ENCODE assay signal across 9 cellular contexts in the genomic region with DNA sequence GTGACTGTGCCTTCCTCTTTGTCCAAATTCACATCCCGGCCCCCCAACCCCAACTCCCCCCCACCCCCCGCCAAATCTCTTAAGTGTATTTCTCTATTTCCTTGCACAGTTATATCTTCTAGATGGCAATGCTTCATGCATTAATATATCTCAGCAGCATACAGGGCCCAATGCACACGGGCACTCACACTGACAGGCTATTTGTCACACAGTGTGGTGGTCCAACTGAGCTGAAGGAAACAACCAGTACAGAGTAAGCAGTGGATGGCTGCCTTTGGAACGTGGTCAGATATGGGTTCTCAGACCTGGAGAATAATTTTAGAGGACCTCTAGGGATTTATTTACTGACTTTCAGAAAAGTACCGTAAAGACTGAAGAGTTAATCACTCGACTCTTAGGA. TPM values are rescaled to one million over a fixed set of nuclear protein-coding genes. Genes with fewer than 3 reads are reported as not detected.
DNase-seq lines count a peak whose midpoint lies in the region; ATAC-seq and TF ChIP-seq lines count a peak whose summit lies in the region.
"Had no signal": no experiment of that assay in that cellular context is flagged by ENCODE, and none has a peak within 500 bp of the region (broad histone marks: within the 10 kb centered on the region; RNA-seq: fewer than 3 reads in every experiment).

No MANE protein-coding gene starts in this region.

- H3K9me3 Mint-ChIP-seq in MCF 10A (ENCODE audit: unreplicated experiment), result no peaks in the 10 kb centered on the region
- H3K9me3 Mint-ChIP-seq: activated naive CD4-positive, alpha-beta T cell treated with anti-CD3 and anti-CD28 coated beads, Interleukin-2, amount 50 U/mL, for 24 hours had no signal

- H3K36me3 Mint-ChIP-seq in MCF 10A (ENCODE audit: insufficient read depth, unreplicated experiment), result no peaks in the 10 kb centered on the region

- ATAC-seq in HG03025 (IDR thresholded peaks at IDR 0.05; ENCODE audit: low FRiP score, unreplicated experiment) (peak; percentile 4), left colon (no peak), HG02678 (IDR thresholded peaks at IDR 0.05; ENCODE audit: unreplicated experiment) (no peak)

- TF ChIP-seq CTCF in AG04450 (IDR thresholded peaks at IDR 0.05; ENCODE audit: low read depth, low read length), result no peak
- TF ChIP-seq CTCF in MCF 10A (IDR thresholded peaks at IDR 0.05; ENCODE audit: unreplicated experiment), result no peak

- no peaks in the 10 kb centered on the region for H3K27me3 ChIP-seq in AG04450 (ENCODE audit: control insufficient read depth, insufficient read depth, low read length)

- POLR2A ChIA-PET in AG04450 (lab: Yijun Ruan, JAX) (interaction anchor here (1.6 kb wide), 1 partner anchor 12 kb away, joined by 5 read pairs; no protein-coding TSS in a partner anchor), MCF 10A (lab: Yijun Ruan, JAX) (interaction anchor here (0.6 to 6.2 kb wide), 12 partner anchors 12 to 508 kb away, joined by 3 to 87 read pairs (median 4); a partner anchor contains a TSS)

- intact Hi-C loops in MCF 10A (cut with micrococcal nuclease), result no loop called here
- intact Hi-C loops in left colon (cut with DNase I, micrococcal nuclease), result no loop called here

- DNase-seq in AG04450 (ENCODE audit: low read depth, low spot score) (no peak), MCF 10A (ENCODE audit: unreplicated experiment) (no peak), lung microvascular endothelial cell (ENCODE audit: low read depth in 2 of 2) (peak; percentile 17 to 28), NCI-H446 (lab: John Stamatoyannopoulos, UW) (no peak), left colon (no peak), NOMO-1 treated with dmso at 0.1 percent for 144 hours (lab: John Stamatoyannopoulos, UW; ENCODE audit: unreplicated experiment) (no peak)

- CTCF ChIA-PET in AG04450 (lab: Charles Lee) (interaction anchor here (0.6 to 3.6 kb wide), 5 partner anchors 12 to 563 kb away, joined by 3 to 17 read pairs (median 3); a partner anchor contains a TSS), MCF 10A (lab: Yijun Ruan, JAX) (interaction anchor here (0.7 to 1.6 kb wide), 5 partner anchors 8 to 507 kb away, joined by 3 to 14 read pairs (median 4); no protein-coding TSS in a partner anchor)

- H3K4me1 Mint-ChIP-seq in MCF 10A (ENCODE audit: insufficient read depth, unreplicated experiment), result peaks cover 14% of the 10 kb centered on the region

- BruUV-seq in MCF 10A (replicated peaks; lab: Mats Ljungman, UMichigan), result no TSS peak

- peak overlapping the region; percentile 90 for H3K27ac Mint-ChIP-seq in MCF 10A (ENCODE audit: low read depth, unreplicated experiment)

- H3K9me3 ChIP-seq in AG04450 (ENCODE audit: control insufficient read depth, insufficient read depth, low read length), result no peaks in the 10 kb centered on the region

- H3K4me3 ChIP-seq in AG04450 (ENCODE audit: low read depth, low read length), result peak overlapping the region; percentile 88

- H3K4me3 Mint-ChIP-seq in MCF 10A (ENCODE audit: unreplicated experiment), result no peak overlapping the region
- H3K4me3 Mint-ChIP-seq: activated naive CD4-positive, alpha-beta T cell treated with anti-CD3 and anti-CD28 coated beads, Interleukin-2, amount 50 U/mL, for 24 hours had no signal

- H3K27ac ChIP-seq in AG04450 (ENCODE audit: low read depth, low read length), result peak overlapping the region; percentile 77

- H3K27me3 Mint-ChIP-seq in MCF 10A (ENCODE audit: insufficient read depth, unreplicated experiment), result no peaks in the 10 kb centered on the region
- H3K27me3 Mint-ChIP-seq: activated naive CD4-positive, alpha-beta T cell treated with anti-CD3 and anti-CD28 coated beads, Interleukin-2, amount 50 U/mL, for 24 hours had no signal

RNA-seq across cellular contexts. Expression of a gene that starts 0.7 kb away (rescaled TPM):
- polyA plus RNA-seq in AG04450 (2011; rRNA removed), result 26.8 and 35.2 TPM in 2 replicates
- 18.7 and 34.9 TPM in 2 replicates for polyA minus RNA-seq in AG04450 (2011; rRNA and poly(A)+ RNA removed)
- 31.4 and 39.5 TPM in 2 replicates for total RNA-seq in MCF 10A (2022)
- total RNA-seq in lung microvascular endothelial cell, result 26.8 and 32.7 TPM in 2 replicates
- total RNA-seq in left colon, result 10 to 100 TPM; 37.1 to 43.8 TPM

RNA-seq across cellular contexts. Expression of a gene that starts 34.5 kb away (rescaled TPM):
- not detected in 2 replicates for polyA plus RNA-seq in AG04450 (2011; rRNA removed)
- polyA minus RNA-seq in AG04450 (2011; rRNA and poly(A)+ RNA removed), result not detected in 2 replicates
- total RNA-seq in MCF 10A (2022) (not detected in 2 replicates), lung microvascular endothelial cell (not detected in 2 replicates), left colon (not detected)

Comparison
In these comparisons a context has a peak if more than half of its experiments do, and no peak if none do; other contexts are left out.
1. DNase-seq: peak in lung microvascular endothelial cell (2 of 2); none in AG04450 (single experiment), MCF 10A (single experiment), NCI-H446 (0 of 2), left colon (0 of 2) and NOMO-1 treated with dmso at 0.1 percent for 144 hours (single experiment).